ENCODE assay signal across 8 cellular contexts in genomic region chr9:129112526-129112925, GRCh38. TPM values are rescaled to one million over a fixed set of nuclear protein-coding genes. Genes with fewer than 3 reads are reported as not detected.
DNase-seq lines count a peak whose midpoint lies in the region; ATAC-seq and TF ChIP-seq lines count a peak whose summit lies in the region.
"Not testable (repeated sequence)": the region's sequence is repeated elsewhere in the genome, so short reads cannot be mapped to it uniquely, and the experiment has no call there.

No MANE protein-coding gene starts in this region.

- not testable (repeated sequence) for TF ChIP-seq POLR2A in stomach (IDR thresholded peaks at IDR 0.05)

- not testable (repeated sequence) for H3K36me3 ChIP-seq in HUES6 (ENCODE audit: control insufficient read depth, insufficient read depth, low read length); endocrine pancreas (ENCODE audit: control insufficient read depth, insufficient read depth, low read length); iPS-18a (ENCODE audit: control insufficient read depth, low read depth, low read length); neural cell (ENCODE audit: insufficient read depth, low read length); stomach

- H3K9me2 ChIP-seq in neural cell (ENCODE audit: insufficient read depth, low read length) = not testable (repeated sequence)

- not testable (repeated sequence) for TF ChIP-seq CTCF in C4-2B (conservative IDR thresholded peaks at IDR 0.05); neural cell (IDR thresholded peaks at IDR 0.05; ENCODE audit: poor library complexity, severe bottlenecking); stomach (IDR thresholded peaks at IDR 0.05)

- H3K9ac ChIP-seq in HUES6 (ENCODE audit: low read length) = peak overlapping the region; percentile 92
- peak overlapping the region; percentile 96 for H3K9ac ChIP-seq in endocrine pancreas (ENCODE audit: control insufficient read depth, insufficient read depth, low read length)
- peak overlapping the region; percentile 91 for H3K9ac ChIP-seq in iPS-18a (ENCODE audit: low read length)
- H3K9ac ChIP-seq in neural cell (ENCODE audit: low read length) = peak overlapping the region; percentile 92

- not testable (repeated sequence) for H2AFZ ChIP-seq in neural cell (ENCODE audit: low read depth, low read length)

- H3K4me3 ChIP-seq in HUES6 (ENCODE audit: low read depth, low read length) (peak overlapping the region; percentile 74), endocrine pancreas (ENCODE audit: control insufficient read depth, insufficient read depth, low read length) (peak overlapping the region; percentile 81), iPS-18a (ENCODE audit: low read length) (peak overlapping the region; percentile 86), neural cell (ENCODE audit: low read length) (peak overlapping the region; percentile 96), stomach (peak overlapping the region; percentile 82 to 98 (median 94))

- not testable (repeated sequence) for ATAC-seq in T-cell (replicated peaks in 1 of 4); activated naive CD8-positive, alpha-beta T cell treated with anti-CD3 and anti-CD28 coated beads, Interleukin-2, amount 10 ng/mL, durations not matched to agents 7 days and 5 days (ENCODE audit: low read depth)

- H3K27me3 ChIP-seq in HUES6 (ENCODE audit: control insufficient read depth, insufficient read depth, low read length) = peaks cover 17% of the 10 kb centered on the region
- not testable (repeated sequence) for H3K27me3 ChIP-seq in endocrine pancreas (ENCODE audit: control insufficient read depth, insufficient read depth, low read length); neural cell (ENCODE audit: insufficient read depth, low read depth, low read length); stomach
- peaks cover 15% of the 10 kb centered on the region for H3K27me3 ChIP-seq in iPS-18a (ENCODE audit: control insufficient read depth, insufficient read depth, low read length)

- TF ChIP-seq RAD21 in neural cell (conservative IDR thresholded peaks at IDR 0.05) = not testable (repeated sequence)

- not testable (repeated sequence) for DNase-seq in T-cell; activated naive CD8-positive, alpha-beta T cell treated with anti-CD3 and anti-CD28 coated beads, Interleukin-2, amount 10 ng/mL, durations not matched to agents 7 days and 5 days; stomach

- not testable (repeated sequence) for H3K27me3 Mint-ChIP-seq in T-cell; activated naive CD8-positive, alpha-beta T cell treated with anti-CD3 and anti-CD28 coated beads, Interleukin-2, amount 10 ng/mL, durations not matched to agents 7 days and 5 days

- not testable (repeated sequence) for H3K36me3 Mint-ChIP-seq in T-cell; activated naive CD8-positive, alpha-beta T cell treated with anti-CD3 and anti-CD28 coated beads, Interleukin-2, amount 10 ng/mL, durations not matched to agents 7 days and 5 days

- H3K79me2 ChIP-seq in neural cell (replicated peaks; ENCODE audit: insufficient read depth, low read length) = peaks cover 18% of the 10 kb centered on the region

- TF ChIP-seq EP300 in neural cell (conservative IDR thresholded peaks at IDR 0.05; ENCODE audit: poor library complexity, severe bottlenecking); stomach (IDR thresholded peaks at IDR 0.05): not testable (repeated sequence)

- H3K9me3 ChIP-seq in HUES6 (ENCODE audit: control insufficient read depth, insufficient read depth, low read depth, low read length); endocrine pancreas (ENCODE audit: control insufficient read depth, low read length); iPS-18a (ENCODE audit: control insufficient read depth, low read depth, low read length); neural cell (ENCODE audit: low read length); stomach: not testable (repeated sequence)

- peaks cover 29 to 45% (median 38%) of the 10 kb centered on the region in 3 donors for H3K4me1 Mint-ChIP-seq in T-cell
- H3K4me1 Mint-ChIP-seq in activated naive CD8-positive, alpha-beta T cell treated with anti-CD3 and anti-CD28 coated beads, Interleukin-2, amount 10 ng/mL, durations not matched to agents 7 days and 5 days = peaks cover 29% of the 10 kb centered on the region

- peak overlapping the region; percentile 85 to 96 (median 92) for H3K4me3 Mint-ChIP-seq in T-cell
- peak overlapping the region; percentile 96 for H3K4me3 Mint-ChIP-seq in activated naive CD8-positive, alpha-beta T cell treated with anti-CD3 and anti-CD28 coated beads, Interleukin-2, amount 10 ng/mL, durations not matched to agents 7 days and 5 days

- H3K9me3 Mint-ChIP-seq in T-cell; activated naive CD8-positive, alpha-beta T cell treated with anti-CD3 and anti-CD28 coated beads, Interleukin-2, amount 10 ng/mL, durations not matched to agents 7 days and 5 days: not testable (repeated sequence)

- H3K4me1 ChIP-seq in HUES6 (ENCODE audit: control insufficient read depth, insufficient read depth, low read length); endocrine pancreas (ENCODE audit: control insufficient read depth, insufficient read depth, low read length); iPS-18a (ENCODE audit: control insufficient read depth, low read depth, low read length): not testable (repeated sequence)
- peaks cover 32 to 73% (median 55%) of the 10 kb centered on the region in 4 donors for H3K4me1 ChIP-seq in stomach

- H3K27ac ChIP-seq in C4-2B (peak overlapping the region; percentile 96), neural cell (ENCODE audit: low read length) (peak overlapping the region; percentile 93), stomach (peak overlapping the region in 2 of 5 donors; percentile 95 to 97)
- not testable (repeated sequence) for H3K27ac ChIP-seq in HUES6 (ENCODE audit: low read depth, low read length); iPS-18a (ENCODE audit: low read length)

- not testable (repeated sequence) for H3K27ac Mint-ChIP-seq in T-cell
- H3K27ac Mint-ChIP-seq in activated naive CD8-positive, alpha-beta T cell treated with anti-CD3 and anti-CD28 coated beads, Interleukin-2, amount 10 ng/mL, durations not matched to agents 7 days and 5 days = peak overlapping the region; percentile 96

- WGBS in stomach, 5 donors = 85 to 90% (median 88%) methylated on average over 17 of the region's 17 CpGs

- POLR2A ChIA-PET in T-cell (lab: Charles Lee) = interaction anchor here in 1 of 2 donors (0.6 kb wide), 1 partner anchor 32 kb away, joined by 5 read pairs; no protein-coding TSS in a partner anchor
- POLR2A ChIA-PET in activated naive CD8-positive, alpha-beta T cell treated with anti-CD3 and anti-CD28 coated beads, Interleukin-2, amount 10 ng/mL, durations not matched to agents 7 days and 5 days (lab: Charles Lee) = interaction anchor here (1.0 to 2.4 kb wide), 4 partner anchors 19 to 561 kb away, joined by 3 to 13 read pairs (median 4); partner anchors contain the start of genes MIGA2, NTMT1 and SPTAN1

- CTCF ChIA-PET in T-cell (lab: Charles Lee) = not testable (repeated sequence)

- H3F3A ChIP-seq in neural cell (ENCODE audit: insufficient read depth, low read length, poor library complexity, severe bottlenecking) = not testable (repeated sequence)

- intact Hi-C loops in stomach (cut with DNase I; ENCODE audit: low total_unique reads) = not testable (repeated sequence)

- peak overlapping the region; percentile 63 for H3K4me2 ChIP-seq in neural cell (ENCODE audit: low read length)

- not testable (repeated sequence) for H4K20me1 ChIP-seq in neural cell (ENCODE audit: insufficient read depth)

RNA-seq across cellular contexts. Expression of gene PTPA, which starts 1.3 kb away (rescaled TPM):
- total RNA-seq in T-cell (10 to 100 TPM; 51.3 to 71.5 (median 65.5) TPM), stomach (100 to 1,000 TPM in 1 of 5 donors, 10 to 100 TPM in 4; 12.3 to 118 (median 48.8) TPM)
- 10 to 100 TPM; 88.3 to 91.0 TPM for total RNA-seq in activated naive CD8-positive, alpha-beta T cell treated with anti-CD3 and anti-CD28 coated beads, Interleukin-2, amount 10 ng/mL, durations not matched to agents 7 days and 5 days
- polyA plus RNA-seq in neural cell (50.5 and 62.8 TPM in 2 replicates), stomach (100 to 1,000 TPM in 1 of 3 donors, 10 to 100 TPM in 2; 69.2 to 111 (median 77.9) TPM)
- 74.4 and 77.9 TPM in 2 replicates for polyA minus RNA-seq in neural cell

RNA-seq across cellular contexts. Expression of gene CRAT, which starts 1.9 kb away (rescaled TPM):
- total RNA-seq in T-cell (10 to 100 TPM in 4 of 5 donors, 1 to 10 TPM in 1; 6.6 to 17.5 (median 13.9) TPM), stomach (10 to 100 TPM; 13.0 to 92.2 (median 49.6) TPM)
- 10 to 100 TPM; 19.5 to 22.7 TPM for total RNA-seq in activated naive CD8-positive, alpha-beta T cell treated with anti-CD3 and anti-CD28 coated beads, Interleukin-2, amount 10 ng/mL, durations not matched to agents 7 days and 5 days
- polyA plus RNA-seq in neural cell (14.3 and 21.2 TPM in 2 replicates), stomach (10 to 100 TPM; 25.8 to 28.5 (median 28.1) TPM)
- 17.5 and 19.3 TPM in 2 replicates for polyA minus RNA-seq in neural cell

RNA-seq across cellular contexts. Expression of gene DOLPP1, which starts 31.6 kb away (rescaled TPM):
- total RNA-seq in T-cell (10 to 100 TPM in 3 of 5 donors, 1 to 10 TPM in 2; 5.1 to 14.4 (median 11.8) TPM), stomach (10 to 100 TPM in 4 of 5 donors, 1 to 10 TPM in 1; 5.5 to 84.0 (median 17.4) TPM)
- 10 to 100 TPM; 17.4 to 21.6 TPM for total RNA-seq in activated naive CD8-positive, alpha-beta T cell treated with anti-CD3 and anti-CD28 coated beads, Interleukin-2, amount 10 ng/mL, durations not matched to agents 7 days and 5 days
- polyA plus RNA-seq in neural cell (31.1 and 31.5 TPM in 2 replicates), stomach (10 to 100 TPM in 1 of 3 donors, 1 to 10 TPM in 2; 3.4 to 11.4 (median 8.3) TPM)
- 20.6 and 26.1 TPM in 2 replicates for polyA minus RNA-seq in neural cell
